ENCODE assay signal across 14 cellular contexts in genomic region chr4:41124916-41125548, GRCh38.
DNase-seq lines count a peak whose midpoint lies in the region; ATAC-seq, FAIRE-seq and TF ChIP-seq lines count a peak whose summit lies in the region.
"Had no signal": no experiment of that assay in that cellular context is flagged by ENCODE, and none has a peak within 500 bp of the region (broad histone marks: within the 10 kb centered on the region; RNA-seq: fewer than 3 reads in every experiment).

No MANE protein-coding gene starts in this region.

- H3K4me3 ChIP-seq in HUES64 (ENCODE audit: low read length) (no peak overlapping the region), bronchial epithelial cell (ENCODE audit: low read depth, low read length) (no peak overlapping the region), lung (no peak overlapping the region), upper lobe of right lung (no peak overlapping the region)

- TF ChIP-seq CTCF in bronchial epithelial cell (IDR thresholded peaks at IDR 0.05; ENCODE audit: insufficient read depth, low read length, severe bottlenecking) = no peak
- no peak for TF ChIP-seq CTCF in lung (IDR thresholded peaks at IDR 0.05; ENCODE audit: control extremely low read depth, extremely low read depth)
- no peak for TF ChIP-seq CTCF in upper lobe of right lung (IDR thresholded peaks at IDR 0.05)

- H3K9ac ChIP-seq in HUES64 (ENCODE audit: low read depth, low read length) = peak overlapping the region; percentile 10; the same call in 1 of the 2 replicates

- H3K4me1 ChIP-seq in HUES64 (ENCODE audit: insufficient read depth, low read length) (peaks cover 37% of the 10 kb centered on the region), lung (ENCODE audit: control insufficient read depth in 2 of 2, insufficient read depth in 2 of 2, low read length in 2 of 2) (peaks cover 3 to 6% of the 10 kb centered on the region in 2 donors), upper lobe of right lung (peaks cover 22% of the 10 kb centered on the region)

- 93% methylated on average over 3 of the region's 3 CpGs for WGBS in HUES64
- 62 to 73% methylated on average over 3 of the region's 3 CpGs for WGBS in lung, 2 donors

- peak; percentile 81 for DNase-seq in bronchial epithelial cell (ENCODE audit: low read depth)
- peak; percentile 42 for DNase-seq in lung (ENCODE audit: low spot score)
- no peak for DNase-seq in upper lobe of right lung
- no peak for DNase-seq in erythroblast (lab: John Stamatoyannopoulos, UW)
- DNase-seq: activated T-cell treated with anti-CD3 and anti-CD28 coated beads, Interleukin-2, amount 50 U/mL, for 48 hours; amniotic stem cell; NCI-H2029; NCI-H82; stimulated activated CD4-positive, alpha-beta T cell treated with anti-CD3 and anti-CD28 coated beads, Interleukin-2, amount 100 ng/mL, for 24 hours; stimulated activated CD8-positive, alpha-beta memory T cell treated with anti-CD3 and anti-CD28 coated beads, Interleukin-4, amount 100 ng/mL, for 48 hours had no signal

- no peak for FAIRE-seq in bronchial epithelial cell (lab: Jason Lieb, UNC)
- FAIRE-seq: GM18507 had no signal

- ATAC-seq in lung (ENCODE audit: insufficient read depth, low FRiP score) (peak; percentile 63), upper lobe of right lung (peak; percentile 70), HG03095 (IDR thresholded peaks at IDR 0.05; ENCODE audit: unreplicated experiment) (no peak), HG02938 (IDR thresholded peaks at IDR 0.05; ENCODE audit: unreplicated experiment) (no peak)

- intact Hi-C loops in upper lobe of right lung (cut with DNase I) = no loop called here

- TF ChIP-seq POLR2A in erythroblast (IDR thresholded peaks at IDR 0.05; ENCODE audit: low read length) = no peak

- no peaks in the 10 kb centered on the region for H3K36me3 ChIP-seq in HUES64 (ENCODE audit: insufficient read depth, low read length)
- H3K36me3 ChIP-seq in bronchial epithelial cell (ENCODE audit: control insufficient read depth, insufficient read depth, low read length) = no peaks in the 10 kb centered on the region
- no peaks in the 10 kb centered on the region for H3K36me3 ChIP-seq in lung (ENCODE audit: control insufficient read depth in 2 of 2, insufficient read depth in 2 of 2, low read length in 2 of 2)
- H3K36me3 ChIP-seq in upper lobe of right lung = no peaks in the 10 kb centered on the region

- H3K27ac ChIP-seq in HUES64 (ENCODE audit: low read depth, low read length) (peak overlapping the region; percentile 66), lung (ENCODE audit: low read depth in 1 of 2, low read length in 1 of 2) (no peak overlapping the region), upper lobe of right lung (peak overlapping the region; percentile 48)

- H3K27me3 ChIP-seq in HUES64 (ENCODE audit: insufficient read depth, low read length) (no peaks in the 10 kb centered on the region), bronchial epithelial cell (ENCODE audit: control insufficient read depth, insufficient read depth, low read length) (no peaks in the 10 kb centered on the region), lung (ENCODE audit: control insufficient read depth, insufficient read depth) (no peaks in the 10 kb centered on the region), upper lobe of right lung (no peaks in the 10 kb centered on the region)

- H3K9me3 ChIP-seq in HUES64 (ENCODE audit: insufficient read depth, low read depth, low read length) (no peaks in the 10 kb centered on the region), lung (ENCODE audit: control insufficient read depth in 2 of 2, insufficient read depth in 1 of 2, low read length in 1 of 2) (no peaks in the 10 kb centered on the region), upper lobe of right lung (no peaks in the 10 kb centered on the region)

Comparison
In these comparisons a context has a peak if more than half of its experiments do, and no peak if none do; other contexts are left out.
1. H3K27ac ChIP-seq: peak in HUES64 (single experiment) and upper lobe of right lung (single experiment); none in lung (0 of 2).
2. DNase-seq: peak in bronchial epithelial cell (single experiment) and lung (single experiment); none in upper lobe of right lung (single experiment) and erythroblast (0 of 2).
3. ATAC-seq: peak in lung (single experiment) and upper lobe of right lung (single experiment); none in HG03095 (single experiment) and HG02938 (single experiment).